In genomic region chr20:45347936-45348809, GRCh38 we compare ENCODE assay signal across 8 cellular contexts. TPM values are rescaled to one million over a fixed set of nuclear protein-coding genes. Genes with fewer than 3 reads are reported as not detected.
DNase-seq lines count a peak whose midpoint lies in the region; ATAC-seq, FAIRE-seq and TF ChIP-seq lines count a peak whose summit lies in the region.

Gene SDC4, minus strand, starts transcription at chr20:45348424. Its CDS starts 40 bp downstream, at chr20:45348384.

- H3K27ac ChIP-seq in MM.1S (ENCODE audit: low read length) (no peak within 1 kb of the TSS), kidney (ENCODE audit: low read depth in 2 of 2, low read length in 2 of 2) (peak within 1 kb of the TSS; percentile 96 to 99)

- H3F3A ChIP-seq in MM.1S (ENCODE audit: insufficient read depth, low read length) = no peaks in the 10 kb centered on the region

- H3K4me1 ChIP-seq in MM.1S (ENCODE audit: low read length) = 0 out of 2 replicates have a peak, but pooled peaks cover 7% of the 10 kb centered on the region
- H3K4me1 ChIP-seq in kidney (ENCODE audit: control insufficient read depth in 1 of 2, insufficient read depth in 1 of 2, low read depth in 1 of 2, low read length in 2 of 2) = peaks cover 13 to 18% of the 10 kb centered on the region in 2 donors

- H3K4me2 ChIP-seq in MM.1S (ENCODE audit: low read depth, low read length) = peak within 1 kb of the TSS; percentile 100

- H3K27me3 ChIP-seq in MM.1S (replicated peaks; ENCODE audit: insufficient read depth, low read length) = peaks cover 8% of the 10 kb centered on the region; the same call in 1 of the 2 replicates

- DNase-seq in DMS53 (lab: John Stamatoyannopoulos, UW) (peak; percentile 78), MM.1S (peak; percentile 49), kidney (peak; percentile 95), cerebellar cortex (ENCODE audit: low spot score) (no peak)
- DNase-seq in activated CD4-positive, CD25-positive, alpha-beta regulatory T cell treated with anti-CD3 and anti-CD28 coated beads, Interleukin-2, amount 50 U/mL, for 72 hours = peak; percentile 76
- DNase-seq in central memory CD4-positive, alpha-beta T cell = peak; percentile 43
- peak; percentile 63 to 66 for DNase-seq in stimulated activated CD4-positive, alpha-beta T cell treated with anti-CD3 and anti-CD28 coated beads, Interleukin-1b, Interleukin-23, amount 100 ng/mL, for 4 hours (ENCODE audit: low read depth in 2 of 2)

- TF ChIP-seq CTCF in MM.1S (IDR thresholded peaks at IDR 0.05; ENCODE audit: low read length) = no peak
- no peak for TF ChIP-seq CTCF in kidney (IDR thresholded peaks at IDR 0.05; ENCODE audit: borderline replicate concordance, extremely low read depth, insufficient read depth)

- H4K20me1 ChIP-seq in MM.1S (ENCODE audit: insufficient read depth, low read length) = no peaks in the 10 kb centered on the region

- H3K9me2 ChIP-seq in MM.1S (replicated peaks; ENCODE audit: insufficient read depth, low read length) = no peaks in the 10 kb centered on the region

- H3K9ac ChIP-seq in MM.1S (ENCODE audit: low read length) (peak within 1 kb of the TSS; percentile 67), kidney (ENCODE audit: low read length in 2 of 2) (peak within 1 kb of the TSS; percentile 92 to 100)

- no peaks in the 10 kb centered on the region for H3K9me3 ChIP-seq in MM.1S (replicated peaks; ENCODE audit: insufficient read depth, low read length)
- no peaks in the 10 kb centered on the region for H3K9me3 ChIP-seq in kidney (ENCODE audit: control insufficient read depth in 1 of 2, low read length in 2 of 2)

- no peak for ATAC-seq in HG03571 (IDR thresholded peaks at IDR 0.05; ENCODE audit: unreplicated experiment)

- peaks cover 4% of the 10 kb centered on the region; the same call in 1 of the 2 replicates for H3K79me2 ChIP-seq in MM.1S (ENCODE audit: low read length)

- no peak for FAIRE-seq in kidney (lab: Jason Lieb, UNC)

- H3K36me3 ChIP-seq in MM.1S (replicated peaks; ENCODE audit: insufficient read depth, low read length) (no peaks in the 10 kb centered on the region), kidney (ENCODE audit: control insufficient read depth in 1 of 2, insufficient read depth in 2 of 2, low read length in 2 of 2) (no peaks in the 10 kb centered on the region)

- intact Hi-C loops in kidney (cut with DNase I) = no loop called here

- peak within 1 kb of the TSS; percentile 72 for H3K4me3 ChIP-seq in MM.1S (ENCODE audit: low read length)
- peak within 1 kb of the TSS; percentile 77 to 85 for H3K4me3 ChIP-seq in kidney (ENCODE audit: low read length in 2 of 2)

- peak within 1 kb of the TSS; percentile 95 for H2AFZ ChIP-seq in MM.1S (ENCODE audit: low read length)

RNA-seq across cellular contexts. Expression of gene SDC4, which starts in this region (rescaled TPM):
- 397 TPM for total RNA-seq in kidney
- polyA plus RNA-seq in kidney (ENCODE audit: insufficient read depth, low read depth, low replicate concordance) = 242 TPM
